Comparison of ENCODE assay signal across 21 cellular contexts in genomic region chr16:78727536-78727935, GRCh38.
DNase-seq lines count a peak whose midpoint lies in the region; ATAC-seq and TF ChIP-seq lines count a peak whose summit lies in the region.
"Had no signal": no experiment of that assay in that cellular context is flagged by ENCODE, and none has a peak within 500 bp of the region (broad histone marks: within the 10 kb centered on the region; RNA-seq: fewer than 3 reads in every experiment).

No MANE protein-coding gene starts in this region.

- ATAC-seq in right lobe of liver (peak; percentile 52 to 77 (median 62)), GM18861 (IDR thresholded peaks at IDR 0.05; ENCODE audit: unreplicated experiment) (no peak)
- ATAC-seq: GM12878, Panc1, Right ventricle myocardium inferior had no signal

- H3K27ac Mint-ChIP-seq in glutamatergic neuron (ENCODE audit: unreplicated experiment): no peak overlapping the region

- intact Hi-C loops in right lobe of liver (cut with DNase I): no loop called here

- H3K9me3 ChIP-seq in right lobe of liver: no peaks in the 10 kb centered on the region
- H3K9me3 ChIP-seq: BLaER1 had no signal

- H3K4me1 ChIP-seq in right lobe of liver: peaks cover 0 to 14% (median 0%) of the 10 kb centered on the region in 4 donors

- TF ChIP-seq POLR2A in right lobe of liver (IDR thresholded peaks at IDR 0.05): no peak

- 80% methylated on average over 2 of the region's 2 CpGs for WGBS in right lobe of liver (ENCODE audit: insufficient coverage, low coverage, low lambda C conversion rate, missing lambda C conversion rate)

- no peak overlapping the region for H3K4me3 ChIP-seq in right lobe of liver
- H3K4me3 ChIP-seq: BLaER1, GM12878, SK-N-MC had no signal

- TF ChIP-seq CTCF in glutamatergic neuron (IDR thresholded peaks at IDR 0.05; ENCODE audit: partially characterized antibody, unreplicated experiment): peak; percentile 10
- peak in 2 of 4 donors; percentile 13 to 28 for TF ChIP-seq CTCF in right lobe of liver (IDR thresholded peaks at IDR 0.05)

- peaks cover 1% of the 10 kb centered on the region for H3K27me3 Mint-ChIP-seq in glutamatergic neuron (ENCODE audit: unreplicated experiment)

- DNase-seq in DMS53 (lab: John Stamatoyannopoulos, UW) (peak; percentile 11), DMS53 treated with DMSO at 0.1 percent for 48 hours (lab: John Stamatoyannopoulos, UW; ENCODE audit: unreplicated experiment) (no peak), glutamatergic neuron (no peak), right lobe of liver (no peak), NCI-H2081 (lab: John Stamatoyannopoulos, UW) (no peak), NCI-H146 treated with DMSO at 0.1 percent for 48 hours (lab: John Stamatoyannopoulos, UW; ENCODE audit: unreplicated experiment) (no peak), NCI-H1436 (lab: John Stamatoyannopoulos, UW) (no peak)
- DNase-seq: DMS153, MM.1S, NCI-H1105, NCI-H187 treated with DMSO at 0.1 percent for 48 hours, NCI-H2171, NCI-H82 had no signal

- H3K9me3 Mint-ChIP-seq in glutamatergic neuron (ENCODE audit: unreplicated experiment): no peaks in the 10 kb centered on the region

- no peak overlapping the region for H3K4me3 Mint-ChIP-seq in glutamatergic neuron (ENCODE audit: unreplicated experiment)

- no peaks in the 10 kb centered on the region for H3K36me3 ChIP-seq in right lobe of liver
- H3K36me3 ChIP-seq: BLaER1 had no signal

- H3K27me3 ChIP-seq in right lobe of liver: no peaks in the 10 kb centered on the region
- H3K27me3 ChIP-seq: BLaER1 had no signal

- no peaks in the 10 kb centered on the region for H3K4me1 Mint-ChIP-seq in glutamatergic neuron (ENCODE audit: low read depth, unreplicated experiment)

- H3K36me3 Mint-ChIP-seq in glutamatergic neuron (ENCODE audit: unreplicated experiment): no peaks in the 10 kb centered on the region

- H3K27ac ChIP-seq in right lobe of liver: no peak overlapping the region
- H3K27ac ChIP-seq: 22Rv1, BLaER1, HL-60, SK-N-MC had no signal
